Comparison of ENCODE assay signal across 22 cellular contexts in genomic region chr7:116242177-116242576, GRCh38. TPM values are rescaled to one million over a fixed set of nuclear protein-coding genes. Genes with fewer than 3 reads are reported as not detected.
A peak's percentile ranks its signal among the peaks of the same experiment; 100 is the strongest.
DNase-seq lines count a peak whose midpoint lies in the region; ATAC-seq and TF ChIP-seq lines count a peak whose summit lies in the region.
"Had no signal": no experiment of that assay in that cellular context is flagged by ENCODE, and none has a peak within 500 bp of the region (broad histone marks: within the 10 kb centered on the region; RNA-seq: fewer than 3 reads in every experiment).

No MANE protein-coding gene starts in this region.

- H3K27me3 ChIP-seq in suprapubic skin, result no peaks in the 10 kb centered on the region
- H3K27me3 ChIP-seq: gastrocnemius medialis, stomach had no signal

- H3K4me1 Mint-ChIP-seq in osteocyte (ENCODE audit: unreplicated experiment), result peaks cover 53% of the 10 kb centered on the region

- ATAC-seq in stimulated activated naive CD8-positive, alpha-beta T cell treated with anti-CD3 and anti-CD28 coated beads, Interleukin-15, Interleukin-2, amounts not matched to agents 100 U/mL and 50 U/mL, for 24 hours, result no peak
- ATAC-seq: gastrocnemius medialis, natural killer cell, T-helper 17 cell had no signal

- H3K27me3 Mint-ChIP-seq in osteocyte (ENCODE audit: unreplicated experiment), result no peaks in the 10 kb centered on the region
- H3K27me3 Mint-ChIP-seq: activated B cell treated with CpG ODN at 0.5 μM for 24 hours; activated CD4-positive, alpha-beta memory T cell treated with anti-CD3 and anti-CD28 coated beads, Interleukin-2, amount 10 ng/mL, durations not matched to agents 7 days and 5 days; activated T-cell treated with anti-CD3 and anti-CD28 coated beads, Interleukin-2, amount 50 U/mL, for 24 hours; CD8-positive, alpha-beta memory T cell; progenitor cell of endocrine pancreas; T-helper 17 cell had no signal

- TF ChIP-seq POLR2A in suprapubic skin (IDR thresholded peaks at IDR 0.05), result no peak

- no peak overlapping the region for H3K27ac ChIP-seq in suprapubic skin
- H3K27ac ChIP-seq: gastrocnemius medialis, skin epidermis had no signal

- no peaks in the 10 kb centered on the region for H3K9me3 ChIP-seq in suprapubic skin
- H3K9me3 ChIP-seq: gastrocnemius medialis had no signal

- no peak overlapping the region for H3K4me3 Mint-ChIP-seq in osteocyte (ENCODE audit: unreplicated experiment)
- H3K4me3 Mint-ChIP-seq: activated B cell treated with CpG ODN at 0.5 μM for 24 hours; activated CD4-positive, alpha-beta memory T cell treated with anti-CD3 and anti-CD28 coated beads, Interleukin-2, amount 10 ng/mL, durations not matched to agents 7 days and 5 days; activated naive CD4-positive, alpha-beta T cell treated with anti-CD3 and anti-CD28 coated beads for 36 hours; activated T-cell treated with anti-CD3 and anti-CD28 coated beads, Interleukin-2, amount 50 U/mL, for 24 hours; CD8-positive, alpha-beta memory T cell; natural killer cell; T-helper 17 cell had no signal

- DNase-seq in AG09309 (ENCODE audit: low read depth) (no peak), HFF-Myc (ENCODE audit: extremely low read depth, low read depth) (no peak), dermis blood vessel endothelial cell (peak; percentile 23), osteocyte (ENCODE audit: extremely low spot score, unreplicated experiment) (no peak), suprapubic skin (ENCODE audit: low spot score in 2 of 2) (no peak), NCI-H748 treated with DMSO at 0.1 percent for 48 hours (lab: John Stamatoyannopoulos, UW) (no peak)
- no peak for DNase-seq in stimulated activated naive CD8-positive, alpha-beta T cell treated with anti-CD3 and anti-CD28 coated beads, Interleukin-15, Interleukin-2, amounts not matched to agents 100 U/mL and 50 U/mL, for 24 hours
- no peak for DNase-seq in activated CD8-positive, alpha-beta memory T cell treated with anti-CD3 and anti-CD28 coated beads, Interleukin-2, amount 50 U/mL, for 48 hours
- DNase-seq: activated B cell treated with CpG ODN at 0.5 μM for 24 hours; activated CD4-positive, alpha-beta memory T cell treated with anti-CD3 and anti-CD28 coated beads, Interleukin-2, amount 10 ng/mL, durations not matched to agents 7 days and 5 days; activated naive CD4-positive, alpha-beta T cell treated with anti-CD3 and anti-CD28 coated beads for 36 hours; activated T-cell treated with anti-CD3 and anti-CD28 coated beads, Interleukin-2, amount 50 U/mL, for 24 hours; CD8-positive, alpha-beta memory T cell; gastrocnemius medialis; natural killer cell; NCI-H2171; NCI-H69; SHP77; stomach; T-helper 17 cell had no signal

- peaks cover 56% of the 10 kb centered on the region for H3K36me3 Mint-ChIP-seq in osteocyte (ENCODE audit: unreplicated experiment)
- H3K36me3 Mint-ChIP-seq: natural killer cell had no signal

- H3K36me3 ChIP-seq in suprapubic skin, result peaks cover 7% of the 10 kb centered on the region
- H3K36me3 ChIP-seq: gastrocnemius medialis had no signal

- peaks cover 6% of the 10 kb centered on the region for H3K9me3 Mint-ChIP-seq in osteocyte (ENCODE audit: unreplicated experiment)
- H3K9me3 Mint-ChIP-seq: CD8-positive, alpha-beta memory T cell; natural killer cell had no signal

- TF ChIP-seq CTCF in AG09309 (IDR thresholded peaks at IDR 0.05; ENCODE audit: control insufficient read depth, insufficient read depth, low read depth, low read length, missing control alignments), result peak; percentile 33
- peak; percentile 29 for TF ChIP-seq CTCF in HFF-Myc (IDR thresholded peaks at IDR 0.05; ENCODE audit: low read depth, low read length, missing control alignments)
- peak; percentile 35 for TF ChIP-seq CTCF in osteocyte (IDR thresholded peaks at IDR 0.05)
- no peak for TF ChIP-seq CTCF in suprapubic skin (IDR thresholded peaks at IDR 0.05)

- no peaks in the 10 kb centered on the region for H3K4me1 ChIP-seq in suprapubic skin
- H3K4me1 ChIP-seq: gastrocnemius medialis had no signal

- 88% methylated on average over 1 of the region's 1 CpG for WGBS in suprapubic skin

- no peak overlapping the region for H3K27ac Mint-ChIP-seq in osteocyte (ENCODE audit: unreplicated experiment)
- H3K27ac Mint-ChIP-seq: activated B cell treated with CpG ODN at 0.5 μM for 24 hours; activated CD4-positive, alpha-beta memory T cell treated with anti-CD3 and anti-CD28 coated beads, Interleukin-2, amount 10 ng/mL, durations not matched to agents 7 days and 5 days; activated naive CD4-positive, alpha-beta T cell treated with anti-CD3 and anti-CD28 coated beads for 36 hours; activated T-cell treated with anti-CD3 and anti-CD28 coated beads, Interleukin-2, amount 50 U/mL, for 24 hours; progenitor cell of endocrine pancreas had no signal

- H3K4me3 ChIP-seq in AG09309 (ENCODE audit: control insufficient read depth, low read depth, low read length), result no peak overlapping the region
- H3K4me3 ChIP-seq in HFF-Myc (replicated peaks; ENCODE audit: low read depth, low read length), result no peak overlapping the region
- no peak overlapping the region for H3K4me3 ChIP-seq in suprapubic skin
- H3K4me3 ChIP-seq: gastrocnemius medialis, skin epidermis, stomach had no signal

- TF ChIP-seq EP300 in suprapubic skin (IDR thresholded peaks at IDR 0.05), result no peak

RNA-seq across cellular contexts. Expression of gene TES, which starts 31.8 kb away (rescaled TPM):
- total RNA-seq in dermis blood vessel endothelial cell, result 106 and 116 TPM in 2 replicates
- total RNA-seq in osteocyte, result 228 and 232 TPM in 2 replicates
- 10 to 100 TPM; 44.3 to 66.0 (median 57.5) TPM for total RNA-seq in suprapubic skin

Comparison
In these comparisons a context has a peak if more than half of its experiments do, and no peak if none do; other contexts are left out.
1. CTCF ChIP-seq: peak in AG09309 (single experiment), HFF-Myc (single experiment) and osteocyte (single experiment); none in suprapubic skin (0 of 2).